ENCODE assay signal across 1 cellular context in the genomic region with DNA sequence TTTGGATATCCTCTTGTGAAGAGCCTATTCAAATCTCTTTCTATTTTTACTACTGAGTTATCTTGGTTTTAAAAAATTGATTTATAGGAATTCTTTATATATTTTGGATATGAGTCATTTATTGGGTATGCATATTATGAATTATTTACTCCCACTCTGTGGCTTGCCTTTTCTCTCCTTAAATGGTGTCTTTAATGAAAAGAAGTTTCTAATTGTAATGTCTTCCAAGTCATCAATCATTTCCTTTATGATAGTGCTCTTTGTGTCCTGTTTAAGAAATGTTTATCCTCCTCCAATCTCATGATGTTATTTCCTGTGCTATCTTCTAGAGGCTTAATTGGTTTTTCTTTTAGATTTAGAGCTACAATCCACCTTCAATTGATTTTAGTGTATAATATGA.
TF ChIP-seq lines count a peak whose summit lies in the region.

No MANE protein-coding gene starts in this region.

TF ChIP-seq in endothelial cell of umbilical vein, 7 proteins besides CTCF, POLR2A, EP300 and RAD21:
- TF ChIP-seq MYC (IDR thresholded peaks at IDR 0.05; ENCODE audit: low read depth, low read length) (no peak), JUN (IDR thresholded peaks at IDR 0.05; ENCODE audit: borderline replicate concordance, insufficient read depth, insufficient read length, low read depth) (peak; percentile 4), EZH2 (IDR thresholded peaks at IDR 0.05; ENCODE audit: borderline replicate concordance, low read depth, low read length, severe bottlenecking) (no peak)
- TF ChIP-seq, protein P1, sequence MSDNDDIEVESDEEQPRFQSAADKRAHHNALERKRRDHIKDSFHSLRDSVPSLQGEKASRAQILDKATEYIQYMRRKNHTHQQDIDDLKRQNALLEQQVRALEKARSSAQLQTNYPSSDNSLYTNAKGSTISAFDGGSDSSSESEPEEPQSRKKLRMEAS (IDR thresholded peaks at IDR 0.05; ENCODE audit: insufficient read depth, insufficient read length) = no peak
